8 cellular contexts compared by ENCODE assay signal in the genomic region with DNA sequence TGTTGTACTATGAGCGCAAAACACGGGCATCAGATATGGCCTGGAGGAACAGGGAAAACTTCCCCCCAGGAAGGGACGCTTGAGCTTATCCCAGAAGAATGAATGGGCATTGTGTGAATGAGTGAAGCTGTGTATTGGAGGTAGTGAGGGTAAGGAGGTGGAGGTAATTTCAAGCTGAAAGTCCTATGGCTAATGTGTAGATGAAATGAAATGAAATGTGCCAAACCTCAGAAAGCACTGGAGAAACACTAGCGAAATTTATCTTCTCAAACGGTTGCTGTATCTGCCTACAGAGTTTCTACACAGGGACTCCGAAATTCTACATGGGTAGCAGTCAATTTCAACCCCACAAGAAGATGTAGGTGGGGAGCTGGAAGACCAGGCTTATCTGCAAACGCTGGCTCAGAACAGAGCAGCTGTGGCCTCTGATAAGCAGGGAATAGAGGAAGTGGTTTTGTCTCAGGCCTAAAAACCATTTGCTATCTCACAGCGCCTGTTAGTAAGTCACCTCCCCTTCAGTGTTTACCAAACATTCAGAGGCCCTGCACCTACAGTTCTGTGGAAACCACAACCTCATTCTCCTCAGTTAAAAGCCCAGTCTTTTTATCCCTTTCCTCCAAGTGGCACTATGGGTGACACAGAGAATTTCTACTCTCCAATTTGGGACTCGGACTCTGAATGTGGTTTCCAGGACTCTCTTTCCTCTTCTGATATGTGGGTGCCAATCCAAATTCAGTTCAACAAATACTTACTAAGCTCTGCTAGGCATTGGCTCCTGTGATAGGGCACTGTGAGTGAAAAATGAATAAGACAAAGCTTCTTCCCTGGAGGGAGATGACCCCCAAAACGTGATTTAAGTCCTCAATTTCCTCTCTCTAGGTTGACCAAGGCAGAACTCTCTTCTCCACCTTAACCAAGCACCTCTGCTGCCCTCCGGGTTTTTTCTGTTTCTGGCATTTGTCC. TPM values are rescaled to one million over a fixed set of nuclear protein-coding genes. Genes with fewer than 3 reads are reported as not detected.
DNase-seq lines count a peak whose midpoint lies in the region; ATAC-seq and TF ChIP-seq lines count a peak whose summit lies in the region.

No MANE protein-coding gene starts in this region.

- H3F3A ChIP-seq in GM23248 (ENCODE audit: insufficient read depth): no peaks in the 10 kb centered on the region

- H3K27me3 ChIP-seq in lower lobe of right lung (ENCODE audit: low read depth): no peaks in the 10 kb centered on the region
- H3K27me3 ChIP-seq in GM23248 (replicated peaks; ENCODE audit: insufficient read depth): no peaks in the 10 kb centered on the region
- H3K27me3 ChIP-seq in esophagus muscularis mucosa: no peaks in the 10 kb centered on the region

- H3K36me3 ChIP-seq in lower lobe of right lung: no peaks in the 10 kb centered on the region
- H3K36me3 ChIP-seq in GM23248 (ENCODE audit: low read depth): no peaks in the 10 kb centered on the region
- H3K36me3 ChIP-seq in esophagus muscularis mucosa: no peaks in the 10 kb centered on the region

- peaks cover 15% of the 10 kb centered on the region for H3K9me3 Mint-ChIP-seq in activated CD4-positive, alpha-beta memory T cell treated with anti-CD3 and anti-CD28 coated beads, Interleukin-2, amount 10 ng/mL, durations not matched to agents 7 days and 5 days

- POLR2A ChIA-PET in GM10248 (lab: Yijun Ruan, JAX): interaction anchor here (1.2 kb wide), 1 partner anchor 57 kb away, joined by 3 read pairs; no protein-coding TSS in a partner anchor
- POLR2A ChIA-PET in activated CD4-positive, alpha-beta memory T cell treated with anti-CD3 and anti-CD28 coated beads, Interleukin-2, amount 10 ng/mL, durations not matched to agents 7 days and 5 days (lab: Charles Lee): interaction anchor here (0.6 to 3.7 kb wide), 28 partner anchors 10 to 255 kb away, joined by 3 to 32 read pairs (median 4); a partner anchor contains a TSS

- no peaks in the 10 kb centered on the region for H3K79me2 ChIP-seq in GM23248 (ENCODE audit: insufficient read depth)

- in situ Hi-C loops in GM23248 (cut with MboI): no loop called here

- H3K9ac ChIP-seq in GM23248: no peak overlapping the region

- peak overlapping the region; percentile 92 for H3K27ac Mint-ChIP-seq in activated CD4-positive, alpha-beta memory T cell treated with anti-CD3 and anti-CD28 coated beads, Interleukin-2, amount 10 ng/mL, durations not matched to agents 7 days and 5 days

- CTCF ChIA-PET in GM10248 (lab: Yijun Ruan, JAX): interaction anchor here (1.0 to 3.3 kb wide), 10 partner anchors 10 to 111 kb away, joined by 3 to 20 read pairs (median 7); no protein-coding TSS in a partner anchor
- CTCF ChIA-PET in activated CD4-positive, alpha-beta memory T cell treated with anti-CD3 and anti-CD28 coated beads, Interleukin-2, amount 10 ng/mL, durations not matched to agents 7 days and 5 days (lab: Charles Lee): interaction anchor here (0.8 to 5.0 kb wide), 11 partner anchors 14 to 480 kb away, joined by 3 to 48 read pairs (median 4); a partner anchor contains a TSS

- H3K4me2 ChIP-seq in GM23248 (ENCODE audit: unreplicated experiment): no peak overlapping the region

- H4K20me1 ChIP-seq in GM23248 (ENCODE audit: insufficient read depth): no peaks in the 10 kb centered on the region

- 24 to 29% methylated on average over 11 of the region's 11 CpGs for WGBS in GM23248 (ENCODE audit: low coverage in 1 of 2, low lambda C conversion rate in 2 of 2, missing lambda C conversion rate in 2 of 2), 2 experiments
- 58% methylated on average over 11 of the region's 11 CpGs for WGBS in esophagus muscularis mucosa

- peak; percentile 65 for DNase-seq in GM10248 (ENCODE audit: extremely low spot score)
- DNase-seq in HuH-7 (ENCODE audit: low spot score): peak; percentile 26
- DNase-seq in activated CD4-positive, alpha-beta memory T cell treated with anti-CD3 and anti-CD28 coated beads, Interleukin-2, amount 10 ng/mL, durations not matched to agents 7 days and 5 days: peak; percentile 69
- DNase-seq in lower lobe of right lung: no peak
- DNase-seq in GM23248: no peak
- DNase-seq in esophagus muscularis mucosa (ENCODE audit: extremely low spot score): no peak
- no peak for DNase-seq in posterior cingulate gyrus

- H3K4me1 ChIP-seq in lower lobe of right lung: peaks cover 30% of the 10 kb centered on the region
- no peaks in the 10 kb centered on the region for H3K4me1 ChIP-seq in GM23248 (ENCODE audit: insufficient read depth)
- H3K4me1 ChIP-seq in esophagus muscularis mucosa: no peaks in the 10 kb centered on the region

- peaks cover 52% of the 10 kb centered on the region for H3K4me1 Mint-ChIP-seq in activated CD4-positive, alpha-beta memory T cell treated with anti-CD3 and anti-CD28 coated beads, Interleukin-2, amount 10 ng/mL, durations not matched to agents 7 days and 5 days

- H3K4me3 Mint-ChIP-seq in activated CD4-positive, alpha-beta memory T cell treated with anti-CD3 and anti-CD28 coated beads, Interleukin-2, amount 10 ng/mL, durations not matched to agents 7 days and 5 days: peak overlapping the region; percentile 42

- no peak for TF ChIP-seq EP300 in esophagus muscularis mucosa (IDR thresholded peaks at IDR 0.05)

- peaks cover 28% of the 10 kb centered on the region for H3K36me3 Mint-ChIP-seq in activated CD4-positive, alpha-beta memory T cell treated with anti-CD3 and anti-CD28 coated beads, Interleukin-2, amount 10 ng/mL, durations not matched to agents 7 days and 5 days (ENCODE audit: low read depth)

- intact Hi-C loops in lower lobe of right lung (cut with DNase I): no loop called here
- intact Hi-C loops in esophagus muscularis mucosa (cut with DNase I): no loop called here
- intact Hi-C loops in posterior cingulate gyrus (cut with DNase I): no loop called here

- no peak for TF ChIP-seq POLR2A in esophagus muscularis mucosa (IDR thresholded peaks at IDR 0.05; ENCODE audit: low read depth)

- H3K9me2 ChIP-seq in GM23248 (ENCODE audit: insufficient read depth): no peaks in the 10 kb centered on the region

- H3K9me3 ChIP-seq in lower lobe of right lung (peaks cover 6% of the 10 kb centered on the region), GM23248 (ENCODE audit: low read depth) (no peaks in the 10 kb centered on the region), esophagus muscularis mucosa (peaks cover 0 to 11% (median 4%) of the 10 kb centered on the region in 4 donors)

- H3K27ac ChIP-seq in lower lobe of right lung: peak overlapping the region; percentile 53
- H3K27ac ChIP-seq in GM23248: no peak overlapping the region
- H3K27ac ChIP-seq in esophagus muscularis mucosa (replicated peaks in 1 of 4): no peak overlapping the region

- TF ChIP-seq CTCF in GM10248 (IDR thresholded peaks at IDR 0.05; ENCODE audit: control extremely low read depth, extremely low read depth, low read depth, missing control alignments): no peak
- TF ChIP-seq CTCF in lower lobe of right lung (IDR thresholded peaks at IDR 0.05): no peak
- TF ChIP-seq CTCF in esophagus muscularis mucosa (IDR thresholded peaks at IDR 0.05): no peak

- ATAC-seq in GM21423 (IDR thresholded peaks at IDR 0.05; ENCODE audit: unreplicated experiment) (peak; percentile 94), lower lobe of right lung (peak; percentile 77 to 82)

- H3K4me3 ChIP-seq in lower lobe of right lung (no peak overlapping the region), GM23248 (no peak overlapping the region), esophagus muscularis mucosa (no peak overlapping the region)

- peaks cover under 1% of the 10 kb centered on the region for H3K27me3 Mint-ChIP-seq in activated CD4-positive, alpha-beta memory T cell treated with anti-CD3 and anti-CD28 coated beads, Interleukin-2, amount 10 ng/mL, durations not matched to agents 7 days and 5 days

- no peak overlapping the region for H2AFZ ChIP-seq in GM23248

RNA-seq across cellular contexts. Expression of a gene that starts 17.1 kb away (rescaled TPM):
- 10 to 100 TPM; 32.0 to 33.8 TPM for total RNA-seq in activated CD4-positive, alpha-beta memory T cell treated with anti-CD3 and anti-CD28 coated beads, Interleukin-2, amount 10 ng/mL, durations not matched to agents 7 days and 5 days
- total RNA-seq in lower lobe of right lung (4.8 TPM), esophagus muscularis mucosa (1 to 10 TPM in 2 of 4 donors, under 1 TPM in 2; 0.19 to 1.4 (median 0.87) TPM)
- total RNA-seq in GM23248 (2014; rRNA removed; shearing (Covaris generic)): not detected in 2 replicates
- polyA plus RNA-seq in GM23248 (2016; fragmentation: Nextera tagmentation; extraction: Ambion mirVana): not detected in 2 replicates

RNA-seq across cellular contexts. Expression of a gene that starts 39.1 kb away (rescaled TPM):
- total RNA-seq in activated CD4-positive, alpha-beta memory T cell treated with anti-CD3 and anti-CD28 coated beads, Interleukin-2, amount 10 ng/mL, durations not matched to agents 7 days and 5 days: 10 to 100 TPM; 21.6 to 23.3 TPM
- 24.1 TPM for total RNA-seq in lower lobe of right lung
- not detected in 2 replicates for total RNA-seq in GM23248 (2014; rRNA removed; shearing (Covaris generic))
- polyA plus RNA-seq in GM23248 (2016; fragmentation: Nextera tagmentation; extraction: Ambion mirVana): not detected in 2 replicates
- total RNA-seq in esophagus muscularis mucosa: 1 to 10 TPM; 2.7 to 7.3 (median 4.7) TPM

Comparison
In these comparisons a context has a peak if more than half of its experiments do, and no peak if none do; other contexts are left out.
1. DNase-seq: peak in GM10248 (single experiment), HuH-7 (single experiment) and activated CD4-positive, alpha-beta memory T cell treated with anti-CD3 and anti-CD28 coated beads, Interleukin-2, amount 10 ng/mL, durations not matched to agents 7 days and 5 days (single experiment); none in lower lobe of right lung (single experiment), GM23248 (single experiment), esophagus muscularis mucosa (single experiment) and posterior cingulate gyrus (0 of 10).